Comparison of ENCODE assay signal across 7 cellular contexts in genomic region chr15:89244512-89244869, GRCh38. TPM values are rescaled to one million over a fixed set of nuclear protein-coding genes. Genes with fewer than 3 reads are reported as not detected.
A peak's percentile ranks its signal among the peaks of the same experiment; 100 is the strongest.
DNase-seq lines count a peak whose midpoint lies in the region; ATAC-seq and TF ChIP-seq lines count a peak whose summit lies in the region.

No MANE protein-coding gene starts in this region.

- H3K27me3 Mint-ChIP-seq in activated CD4-positive, alpha-beta memory T cell treated with anti-CD3 and anti-CD28 coated beads for 36 hours = no peaks in the 10 kb centered on the region

- CTCF ChIA-PET in activated CD4-positive, alpha-beta memory T cell treated with anti-CD3 and anti-CD28 coated beads for 36 hours (lab: Charles Lee) = interaction anchor here (0.6 to 4.7 kb wide), 10 partner anchors 30 to 339 kb away, joined by 3 to 70 read pairs (median 3); partner anchors contain the start of gene ABHD2

- H3K27me3 ChIP-seq in left lung (no peaks in the 10 kb centered on the region), upper lobe of left lung (no peaks in the 10 kb centered on the region)

- H3K9me3 Mint-ChIP-seq in activated CD4-positive, alpha-beta memory T cell treated with anti-CD3 and anti-CD28 coated beads for 36 hours = no peaks in the 10 kb centered on the region

- peak overlapping the region; percentile 90 for H3K27ac Mint-ChIP-seq in activated CD4-positive, alpha-beta memory T cell treated with anti-CD3 and anti-CD28 coated beads for 36 hours

- H3K27ac ChIP-seq in left lung (no peak overlapping the region), upper lobe of left lung (peak overlapping the region in 2 of 4 donors; percentile 23 to 78)

- no peak for TF ChIP-seq POLR2A in upper lobe of left lung (IDR thresholded peaks at IDR 0.05)

- POLR2A ChIA-PET in activated CD4-positive, alpha-beta memory T cell treated with anti-CD3 and anti-CD28 coated beads for 36 hours (lab: Charles Lee) = interaction anchor here (0.6 to 2.4 kb wide), 4 partner anchors 11 to 95 kb away, joined by 3 to 9 read pairs (median 3); no protein-coding TSS in a partner anchor

- H3K4me3 ChIP-seq in left lung (peak overlapping the region; percentile 62 to 76), upper lobe of left lung (peak overlapping the region; percentile 68 to 94 (median 89))

- H3K36me3 ChIP-seq in left lung (peaks cover 0 to 3% of the 10 kb centered on the region in 2 donors), upper lobe of left lung (no peaks in the 10 kb centered on the region)

- H3K4me1 ChIP-seq in left lung (peaks cover 6 to 15% of the 10 kb centered on the region in 2 donors), upper lobe of left lung (peaks cover 12 to 19% (median 15%) of the 10 kb centered on the region in 4 donors)

- TF ChIP-seq CTCF in left lung (IDR thresholded peaks at IDR 0.05) (no peak), upper lobe of left lung (IDR thresholded peaks at IDR 0.05) (no peak)

- DNase-seq in activated CD4-positive, alpha-beta memory T cell treated with anti-CD3 and anti-CD28 coated beads for 36 hours = no peak
- no peak for DNase-seq in left lung
- DNase-seq in upper lobe of left lung = no peak
- no peak for DNase-seq in mesenteric fat pad (ENCODE audit: low spot score)
- no peak for DNase-seq in HK-2 (ENCODE audit: unreplicated experiment)

- H3K4me3 Mint-ChIP-seq in activated CD4-positive, alpha-beta memory T cell treated with anti-CD3 and anti-CD28 coated beads for 36 hours = peak overlapping the region; percentile 96

- intact Hi-C loops in activated CD4-positive, alpha-beta memory T cell treated with anti-CD3 and anti-CD28 coated beads for 36 hours (cut with micrococcal nuclease) = loop anchor here (10.0 kb wide), 1 partner anchor 350 kb away; the partner anchor contains the start of gene HAPLN3
- intact Hi-C loops in left lung (cut with DNase I) = no loop called here

- H3K9me3 ChIP-seq in left lung = no peaks in the 10 kb centered on the region
- no peaks in the 10 kb centered on the region for H3K9me3 ChIP-seq in upper lobe of left lung

- no peak for TF ChIP-seq EP300 in upper lobe of left lung (IDR thresholded peaks at IDR 0.05)

- ATAC-seq in GM18867 (IDR thresholded peaks at IDR 0.05; ENCODE audit: unreplicated experiment) (peak; percentile 15), HG02938 (IDR thresholded peaks at IDR 0.05; ENCODE audit: unreplicated experiment) (peak; percentile 9), left lung (no peak), upper lobe of left lung (ENCODE audit: low FRiP score in 2 of 2) (no peak)

- H3K36me3 Mint-ChIP-seq in activated CD4-positive, alpha-beta memory T cell treated with anti-CD3 and anti-CD28 coated beads for 36 hours = peaks cover 46% of the 10 kb centered on the region

- H3K4me1 Mint-ChIP-seq in activated CD4-positive, alpha-beta memory T cell treated with anti-CD3 and anti-CD28 coated beads for 36 hours (ENCODE audit: low read depth) = peaks cover 28% of the 10 kb centered on the region

- 0 to 1% methylated on average over 8 to 9 of the region's 9 CpGs for WGBS in upper lobe of left lung, 2 donors

RNA-seq across cellular contexts. Expression of gene FANCI, which starts 0.7 kb away (rescaled TPM):
- total RNA-seq in activated CD4-positive, alpha-beta memory T cell treated with anti-CD3 and anti-CD28 coated beads for 36 hours = 100 to 1,000 TPM; 208 to 213 TPM
- total RNA-seq in left lung = 10 to 100 TPM; 19.8 to 23.7 TPM
- 10 to 100 TPM in 1 of 6 donors, 1 to 10 TPM in 5; 5.0 to 10.9 (median 6.6) TPM for total RNA-seq in upper lobe of left lung
- total RNA-seq in mesenteric fat pad = 6.6 TPM

RNA-seq across cellular contexts. Expression of gene RLBP1, which starts 23.1 kb away (rescaled TPM):
- total RNA-seq in activated CD4-positive, alpha-beta memory T cell treated with anti-CD3 and anti-CD28 coated beads for 36 hours = not detected
- total RNA-seq in left lung (not detected), upper lobe of left lung (not detected), mesenteric fat pad (not detected)

Comparison
In these comparisons a context has a peak if more than half of its experiments do, and no peak if none do; other contexts are left out.
1. ATAC-seq: peak in GM18867 (single experiment) and HG02938 (single experiment); none in left lung (single experiment) and upper lobe of left lung (0 of 2).
2. RNA of gene FANCI, which starts 0.7 kb away (total RNA-seq): 208 to 213 TPM in activated CD4-positive, alpha-beta memory T cell treated with anti-CD3 and anti-CD28 coated beads for 36 hours; 19.8 to 23.7 TPM in left lung, 5.0 to 10.9 TPM in upper lobe of left lung and 6.6 TPM in mesenteric fat pad (single experiment); every median in the first group is over 4 times any median in the second.